ENCODE assay signal across 8 cellular contexts in genomic region chr10:36516281-36516680, GRCh38.
"Had no signal": no experiment of that assay in that cellular context is flagged by ENCODE, and none has a peak within 500 bp of the region (broad histone marks: within the 10 kb centered on the region; RNA-seq: fewer than 3 reads in every experiment).

No MANE protein-coding gene starts in this region.

- FAIRE-seq: H1, H54, HTR-8/SVneo had no signal

- H3K4me2 ChIP-seq: GM23338 had no signal

- H2AFZ ChIP-seq: GM23338 had no signal

- H3K4me3 ChIP-seq: GM23338 had no signal

- H3K27ac ChIP-seq: HL-60 had no signal

- DNase-seq: H9, HCEC 1CT, KBM-7 had no signal

- ATAC-seq: GM23338 had no signal
